In the genomic region with DNA sequence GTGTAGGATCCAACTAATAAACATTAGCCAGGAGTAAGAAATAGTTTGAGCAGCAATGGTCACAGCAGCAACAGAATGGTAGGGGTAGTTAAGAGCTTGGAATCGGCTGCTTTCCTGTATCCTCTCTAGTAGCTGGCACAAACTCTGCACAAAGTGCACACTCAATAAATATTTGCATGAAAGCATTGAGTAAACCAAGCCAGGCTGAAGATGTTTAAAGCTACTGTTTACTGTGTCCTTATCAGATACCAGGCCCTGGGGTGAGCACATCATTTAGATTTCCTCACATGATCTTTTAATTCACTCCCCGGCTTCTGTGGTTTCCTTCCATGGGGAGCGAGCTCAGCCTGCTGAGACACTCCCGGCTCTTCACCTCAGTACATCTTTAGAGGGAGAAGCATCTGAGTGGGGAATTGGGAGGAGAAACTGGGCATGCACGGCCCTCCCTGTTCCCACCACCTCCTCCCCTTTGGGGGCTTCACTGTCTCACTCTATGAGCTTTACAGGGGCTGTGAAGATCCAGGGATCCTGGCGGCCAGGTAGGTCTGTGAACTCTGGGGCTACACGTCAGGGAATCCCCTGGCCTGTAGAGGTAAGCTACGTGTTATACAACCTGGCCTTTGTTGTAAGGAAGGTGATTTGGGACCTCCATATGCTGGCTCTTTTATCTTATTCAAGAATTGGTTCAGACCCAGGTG, we compare ENCODE assay signal across 19 cellular contexts.
"Had no signal": no experiment of that assay in that cellular context is flagged by ENCODE, and none has a peak within 500 bp of the region (broad histone marks: within the 10 kb centered on the region; RNA-seq: fewer than 3 reads in every experiment).

No MANE protein-coding gene starts in this region.

- H3K27ac ChIP-seq: left lung, upper lobe of right lung had no signal

- ATAC-seq: activated CD8-positive, alpha-beta memory T cell treated with anti-CD3 and anti-CD28 coated beads, Interleukin-2, amount 10 ng/mL, durations not matched to agents 7 days and 5 days had no signal

- H3K4me3 ChIP-seq: left lung, upper lobe of right lung had no signal

- H3K27me3 ChIP-seq: left lung, upper lobe of right lung had no signal

- DNase-seq: activated B cell treated with CpG ODN at 0.5 μM for 24 hours; activated CD4-positive, alpha-beta memory T cell treated with anti-CD3 and anti-CD28 coated beads, Interleukin-2, amount 10 ng/mL, durations not matched to agents 7 days and 5 days; activated CD4-positive, alpha-beta T cell treated with anti-CD3 and anti-CD28 coated beads for 48 hours; activated CD8-positive, alpha-beta memory T cell treated with anti-CD3 and anti-CD28 coated beads, Interleukin-2, amount 10 ng/mL, durations not matched to agents 7 days and 5 days; activated naive CD4-positive, alpha-beta T cell; activated naive CD8-positive, alpha-beta T cell treated with anti-CD3 and anti-CD28 coated beads for 36 hours; amygdala; dermis blood vessel endothelial cell; effector memory CD4-positive, alpha-beta T cell; glutamatergic neuron; hypothalamus; kidney; left lung; midbrain; nucleus accumbens; retina; stimulated activated CD8-positive, alpha-beta memory T cell treated with anti-CD3 and anti-CD28 coated beads, Interleukin-4, amount 100 ng/mL, for 48 hours; stimulated activated naive CD4-positive, alpha-beta T cell; upper lobe of right lung had no signal

- H3K4me1 ChIP-seq: left lung, upper lobe of right lung had no signal

- H3K36me3 ChIP-seq: left lung, upper lobe of right lung had no signal
